Comparison of ENCODE assay signal across 6 cellular contexts in genomic region chr14:70470863-70471563, GRCh38. TPM values are rescaled to one million over a fixed set of nuclear protein-coding genes. Genes with fewer than 3 reads are reported as not detected.
"Had no signal": no experiment of that assay in that cellular context is flagged by ENCODE, and none has a peak within 500 bp of the region (broad histone marks: within the 10 kb centered on the region; RNA-seq: fewer than 3 reads in every experiment).

No MANE protein-coding gene starts in this region.

RNA-seq across cellular contexts. Expression of gene ADAM21, which starts 19.0 kb away (rescaled TPM):
- total RNA-seq: activated CD4-positive, alpha-beta T cell treated with anti-CD3 and anti-CD28 coated beads, Interleukin-2, amount 10 ng/mL, durations not matched to agents 7 days and 5 days; activated CD8-positive, alpha-beta T cell treated with anti-CD3 and anti-CD28 coated beads, Interleukin-2, amount 10 ng/mL, durations not matched to agents 7 days and 5 days; activated naive CD8-positive, alpha-beta T cell treated with anti-CD3 and anti-CD28 coated beads, Interleukin-2, amount 10 ng/mL, durations not matched to agents 7 days and 5 days; activated T-helper 2 cell treated with anti-CD3 and anti-CD28 coated beads, Interferon-gamma antibody, Interleukin-2, Interleukin-4, amounts not matched to agents 10 μg/mL and 5 μg/mL and 100 μg/mL, durations not matched to agents 14 hours and 24 hours and 36 hours; T-helper 1 cell treated with Interleukin-12 subunit alpha and Interleukin-12 subunit beta and Interleukin-4 antibody, amounts not matched to agents 30 ng/mL and 1 ng/mL, for 36 hours; T-helper 2 cell treated with Interferon-gamma antibody and Interleukin-4, amounts not matched to agents 100 ng/mL and 5 ng/mL, for 36 hours had no signal
